20 cellular contexts compared by ENCODE assay signal in genomic region chr18:464311-464659, GRCh38. TPM values are rescaled to one million over a fixed set of nuclear protein-coding genes. Genes with fewer than 3 reads are reported as not detected.
A peak's percentile ranks its signal among the peaks of the same experiment; 100 is the strongest.
DNase-seq lines count a peak whose midpoint lies in the region; ATAC-seq, FAIRE-seq and TF ChIP-seq lines count a peak whose summit lies in the region.
"Had no signal": no experiment of that assay in that cellular context is flagged by ENCODE, and none has a peak within 500 bp of the region (broad histone marks: within the 10 kb centered on the region; RNA-seq: fewer than 3 reads in every experiment).

No MANE protein-coding gene starts in this region.

- WGBS in heart left ventricle, 4 donors: 57 to 80% (median 71%) methylated on average over 3 of the region's 3 CpGs
- WGBS in small intestine, 3 donors: 69 to 73% (median 73%) methylated on average over 3 of the region's 3 CpGs

- H3K9me3 ChIP-seq in right atrium auricular region: no peaks in the 10 kb centered on the region
- no peaks in the 10 kb centered on the region for H3K9me3 ChIP-seq in heart left ventricle
- no peaks in the 10 kb centered on the region for H3K9me3 ChIP-seq in upper lobe of right lung
- no peaks in the 10 kb centered on the region for H3K9me3 ChIP-seq in small intestine (ENCODE audit: control insufficient read depth, low read depth)
- H3K9me3 ChIP-seq: Peyer's patch had no signal

- no peak for FAIRE-seq in small intestine (lab: Jason Lieb, UNC)

- H3K36me3 ChIP-seq in right atrium auricular region (no peaks in the 10 kb centered on the region), heart left ventricle (no peaks in the 10 kb centered on the region), upper lobe of right lung (no peaks in the 10 kb centered on the region), small intestine (ENCODE audit: control insufficient read depth in 2 of 2, insufficient read depth in 2 of 2, low read length in 2 of 2) (no peaks in the 10 kb centered on the region)
- H3K36me3 ChIP-seq: heart right ventricle, Peyer's patch had no signal

- H3K36me3 Mint-ChIP-seq in activated CD4-positive, alpha-beta T cell treated with anti-CD3 and anti-CD28 coated beads, Interleukin-2, amount 10 ng/mL, durations not matched to agents 24 days and 14 days (ENCODE audit: low read depth): no peaks in the 10 kb centered on the region

- H3K4me3 Mint-ChIP-seq in activated CD4-positive, alpha-beta T cell treated with anti-CD3 and anti-CD28 coated beads, Interleukin-2, amount 10 ng/mL, durations not matched to agents 24 days and 14 days: no peak overlapping the region
- H3K4me3 Mint-ChIP-seq: activated CD4-positive, alpha-beta T cell treated with anti-CD3 and anti-CD28 coated beads for 36 hours had no signal

- TF ChIP-seq POLR2A in heart left ventricle (IDR thresholded peaks at IDR 0.05): no peak

- peaks cover 18% of the 10 kb centered on the region for H3K27me3 Mint-ChIP-seq in activated CD4-positive, alpha-beta T cell treated with anti-CD3 and anti-CD28 coated beads, Interleukin-2, amount 10 ng/mL, durations not matched to agents 24 days and 14 days

- TF ChIP-seq CTCF in right atrium auricular region (IDR thresholded peaks at IDR 0.05) (no peak), heart left ventricle (IDR thresholded peaks at IDR 0.05) (no peak), upper lobe of right lung (IDR thresholded peaks at IDR 0.05) (no peak), coronary artery (IDR thresholded peaks at IDR 0.05) (no peak)

- H3K4me1 Mint-ChIP-seq in activated CD4-positive, alpha-beta T cell treated with anti-CD3 and anti-CD28 coated beads, Interleukin-2, amount 10 ng/mL, durations not matched to agents 24 days and 14 days: no peaks in the 10 kb centered on the region

- H3K4me1 ChIP-seq in right atrium auricular region: no peaks in the 10 kb centered on the region
- H3K4me1 ChIP-seq in heart left ventricle: peaks cover 0 to 33% (median 0%) of the 10 kb centered on the region in 12 donors
- H3K4me1 ChIP-seq in upper lobe of right lung: no peaks in the 10 kb centered on the region
- H3K4me1 ChIP-seq in small intestine (ENCODE audit: control insufficient read depth in 2 of 2, insufficient read depth in 1 of 2, low read depth in 1 of 2, low read length in 1 of 2): no peaks in the 10 kb centered on the region
- H3K4me1 ChIP-seq: Peyer's patch had no signal

- H3K27ac ChIP-seq in right atrium auricular region (no peak overlapping the region), heart left ventricle (peak overlapping the region in 1 of 12 donors; percentile 50), upper lobe of right lung (no peak overlapping the region), small intestine (ENCODE audit: low read depth in 1 of 2, low read length in 1 of 2) (no peak overlapping the region), coronary artery (peak overlapping the region in 1 of 2 donors; percentile 58)
- H3K27ac ChIP-seq: 22Rv1, heart right ventricle, Peyer's patch, SK-N-MC had no signal

- ATAC-seq in Right ventricle myocardium inferior (peak; percentile 40), heart left ventricle (peak in 3 of 4 donors; percentile 26 to 64 (median 47)), upper lobe of right lung (peak; percentile 75)
- ATAC-seq: activated CD4-positive, alpha-beta T cell treated with anti-CD3 and anti-CD28 coated beads for 36 hours had no signal

- H3K9me3 Mint-ChIP-seq in activated CD4-positive, alpha-beta T cell treated with anti-CD3 and anti-CD28 coated beads, Interleukin-2, amount 10 ng/mL, durations not matched to agents 24 days and 14 days: no peaks in the 10 kb centered on the region
- H3K9me3 Mint-ChIP-seq: type B pancreatic cell had no signal

- H3K27ac Mint-ChIP-seq in activated CD4-positive, alpha-beta T cell treated with anti-CD3 and anti-CD28 coated beads, Interleukin-2, amount 10 ng/mL, durations not matched to agents 24 days and 14 days: no peak overlapping the region
- H3K27ac Mint-ChIP-seq: activated CD4-positive, alpha-beta T cell treated with anti-CD3 and anti-CD28 coated beads for 36 hours; type B pancreatic cell had no signal

- DNase-seq in Right ventricle myocardium inferior (ENCODE audit: missing footprints): no peak
- no peak for DNase-seq in right atrium auricular region (ENCODE audit: low spot score)
- peak; percentile 75 for DNase-seq in SKM-1 (lab: John Stamatoyannopoulos, UW; ENCODE audit: unreplicated experiment)
- no peak for DNase-seq in heart left ventricle
- no peak for DNase-seq in upper lobe of right lung
- no peak for DNase-seq in activated CD4-positive, alpha-beta T cell treated with anti-CD3 and anti-CD28 coated beads, Interleukin-2, amount 10 ng/mL, durations not matched to agents 24 days and 14 days
- no peak for DNase-seq in small intestine
- no peak for DNase-seq in coronary artery (ENCODE audit: low spot score)
- DNase-seq: activated CD4-positive, alpha-beta T cell treated with anti-CD3 and anti-CD28 coated beads for 36 hours; activated CD8-positive, alpha-beta memory T cell treated with anti-CD3 and anti-CD28 coated beads, Interleukin-2, amount 50 U/mL, for 4 hours; Calu3; cortex of kidney; heart right ventricle; NCI-H1930; NCI-H345; Peyer's patch; stimulated activated CD4-positive, alpha-beta T cell treated with anti-CD3 and anti-CD28 coated beads, Interleukin-4, amount 100 ng/mL, for 1 hour had no signal

- intact Hi-C loops in Right ventricle myocardium inferior (cut with DNase I) (no loop called here), heart left ventricle (cut with DNase I) (no loop called here), upper lobe of right lung (cut with DNase I) (no loop called here)
- intact Hi-C loops in activated CD4-positive, alpha-beta T cell treated with anti-CD3 and anti-CD28 coated beads, Interleukin-2, amount 10 ng/mL, durations not matched to agents 24 days and 14 days (cut with micrococcal nuclease): no loop called here

- H3K4me3 ChIP-seq in right atrium auricular region (no peak overlapping the region), heart left ventricle (no peak overlapping the region), upper lobe of right lung (no peak overlapping the region), small intestine (ENCODE audit: low read depth in 1 of 2, low read length in 2 of 2) (no peak overlapping the region), coronary artery (no peak overlapping the region)
- H3K4me3 ChIP-seq: heart right ventricle, Peyer's patch, SK-N-MC had no signal

- H3K27me3 ChIP-seq in right atrium auricular region (no peaks in the 10 kb centered on the region), heart left ventricle (no peaks in the 10 kb centered on the region), upper lobe of right lung (no peaks in the 10 kb centered on the region), small intestine (ENCODE audit: control insufficient read depth in 2 of 2, insufficient read depth in 2 of 2, low read length in 2 of 2) (peaks cover 0 to 2% of the 10 kb centered on the region in 2 donors)
- H3K27me3 ChIP-seq: Peyer's patch had no signal

RNA-seq across cellular contexts. Expression of gene COLEC12, which starts 36.2 kb away (rescaled TPM):
- 9.9 TPM for total RNA-seq in Right ventricle myocardium inferior
- total RNA-seq in right atrium auricular region: 10 to 100 TPM; 10.9 to 15.3 TPM
- 10 to 100 TPM in 3 of 9 donors, 1 to 10 TPM in 6; 4.2 to 35.9 (median 8.0) TPM for total RNA-seq in heart left ventricle
- polyA plus RNA-seq in heart left ventricle: 1 to 10 TPM; 2.2 TPM
- total RNA-seq in upper lobe of right lung: 55.2 TPM
- not detected in 2 replicates for total RNA-seq in activated CD4-positive, alpha-beta T cell treated with anti-CD3 and anti-CD28 coated beads, Interleukin-2, amount 10 ng/mL, durations not matched to agents 24 days and 14 days
- polyA plus RNA-seq in small intestine: 1 to 10 TPM in 1 of 3 donors, under 1 TPM in 2; 0.22 to 5.4 (median 0.27) TPM
- total RNA-seq: activated CD4-positive, alpha-beta T cell treated with anti-CD3 and anti-CD28 coated beads for 36 hours; Calu3 had no signal
